In genomic region chr16:27880312-27880711, GRCh38 we compare ENCODE assay signal across 15 cellular contexts.
DNase-seq lines count a peak whose midpoint lies in the region; ATAC-seq and TF ChIP-seq lines count a peak whose summit lies in the region.
"Had no signal": no experiment of that assay in that cellular context is flagged by ENCODE, and none has a peak within 500 bp of the region (broad histone marks: within the 10 kb centered on the region; RNA-seq: fewer than 3 reads in every experiment).

No MANE protein-coding gene starts in this region.

- intact Hi-C loops in left ventricle myocardium superior (cut with micrococcal nuclease) = no loop called here
- intact Hi-C loops in cardiac septum (cut with DNase I) = no loop called here

- DNase-seq in left ventricle myocardium superior (no peak), cardiac septum (ENCODE audit: low spot score) (no peak), LNCaP clone FGC (ENCODE audit: low read depth) (peak; percentile 4), WERI-Rb-1 (peak; percentile 78)
- DNase-seq: C1 segment of cervical spinal cord; Caco-2; CD4-positive, CD25-positive, alpha-beta regulatory T cell; CD8-positive, alpha-beta T cell; DMS153; DND-41; GOT3; H7; HCEC 1CT had no signal

- ATAC-seq in left ventricle myocardium superior (peak; percentile 22), GM18858 (IDR thresholded peaks at IDR 0.05; ENCODE audit: unreplicated experiment) (no peak), GM18909 (IDR thresholded peaks at IDR 0.05; ENCODE audit: poor library complexity, unreplicated experiment) (no peak)
- ATAC-seq: CD8-positive, alpha-beta T cell had no signal

- H3K36me3 ChIP-seq in WERI-Rb-1 = no peaks in the 10 kb centered on the region

- H3K27ac ChIP-seq in WERI-Rb-1 = peak overlapping the region; percentile 90

- peaks cover 4% of the 10 kb centered on the region for H3K9me3 ChIP-seq in WERI-Rb-1 (ENCODE audit: severe bottlenecking)
- H3K9me3 ChIP-seq: Caco-2 had no signal

- no peaks in the 10 kb centered on the region for H3K27me3 ChIP-seq in WERI-Rb-1 (ENCODE audit: insufficient read depth, low read depth, severe bottlenecking)

- no peak overlapping the region for H3K4me3 ChIP-seq in LNCaP clone FGC (ENCODE audit: low read depth, low read length)
- peak overlapping the region; percentile 16 for H3K4me3 ChIP-seq in WERI-Rb-1 (ENCODE audit: low read depth, low read length)

- no peak for TF ChIP-seq CTCF in LNCaP clone FGC (IDR thresholded peaks at IDR 0.05; ENCODE audit: control insufficient read depth, extremely low read depth, insufficient read depth)
- TF ChIP-seq CTCF in WERI-Rb-1 (IDR thresholded peaks at IDR 0.05; ENCODE audit: low read depth, low read length) = no peak

Comparison
In these comparisons a context has a peak if more than half of its experiments do, and no peak if none do; other contexts are left out.
1. DNase-seq: peak in LNCaP clone FGC (single experiment) and WERI-Rb-1 (single experiment); none in left ventricle myocardium superior (single experiment) and cardiac septum (single experiment).